ENCODE assay signal across 30 cellular contexts in genomic region chr7:68866136-68866535, GRCh38.
"Had no signal": no experiment of that assay in that cellular context is flagged by ENCODE, and none has a peak within 500 bp of the region (broad histone marks: within the 10 kb centered on the region; RNA-seq: fewer than 3 reads in every experiment).

No MANE protein-coding gene starts in this region.

- ATAC-seq: gastrocnemius medialis; left ventricle myocardium superior; stimulated activated naive CD8-positive, alpha-beta T cell treated with anti-CD3 and anti-CD28 coated beads, Interleukin-15, Interleukin-2, amounts not matched to agents 100 U/mL and 50 U/mL, for 24 hours had no signal

- H3K4me1 ChIP-seq: gastrocnemius medialis, right lobe of liver, uterus had no signal

- H3K9me3 ChIP-seq: gastrocnemius medialis, ovary, right lobe of liver, thoracic aorta, uterus had no signal

- H3K27me3 Mint-ChIP-seq: activated CD4-positive, alpha-beta memory T cell treated with anti-CD3 and anti-CD28 coated beads, Interleukin-2, amount 10 ng/mL, durations not matched to agents 7 days and 5 days; activated CD4-positive, alpha-beta T cell treated with anti-CD3 and anti-CD28 coated beads, Interleukin-2, amount 10 ng/mL, durations not matched to agents 24 days and 14 days; activated naive CD4-positive, alpha-beta T cell treated with anti-CD3 and anti-CD28 coated beads, Interleukin-2, amount 10 ng/mL, durations not matched to agents 7 days and 5 days; activated naive CD8-positive, alpha-beta T cell treated with anti-CD3 and anti-CD28 coated beads, Interleukin-2, amount 10 ng/mL, durations not matched to agents 7 days and 5 days; activated T-cell treated with anti-CD3 and anti-CD28 coated beads, Interleukin-2, amount 50 U/mL, for 24 hours; naive B cell had no signal

- H3K36me3 ChIP-seq: brain microvascular endothelial cell, gastrocnemius medialis, ovary, right lobe of liver, thoracic aorta, uterus, WERI-Rb-1 had no signal

- H3K36me3 Mint-ChIP-seq: activated naive CD4-positive, alpha-beta T cell treated with anti-CD3 and anti-CD28 coated beads, Interleukin-2, amount 10 ng/mL, durations not matched to agents 7 days and 5 days; activated naive CD8-positive, alpha-beta T cell treated with anti-CD3 and anti-CD28 coated beads, Interleukin-2, amount 10 ng/mL, durations not matched to agents 7 days and 5 days; mesothelial cell of epicardium had no signal

- H3K4me1 Mint-ChIP-seq: activated CD4-positive, alpha-beta memory T cell treated with anti-CD3 and anti-CD28 coated beads, Interleukin-2, amount 10 ng/mL, durations not matched to agents 7 days and 5 days; activated CD4-positive, alpha-beta T cell treated with anti-CD3 and anti-CD28 coated beads, Interleukin-2, amount 10 ng/mL, durations not matched to agents 24 days and 14 days; activated naive CD4-positive, alpha-beta T cell treated with anti-CD3 and anti-CD28 coated beads, Interleukin-2, amount 10 ng/mL, durations not matched to agents 7 days and 5 days; activated naive CD8-positive, alpha-beta T cell treated with anti-CD3 and anti-CD28 coated beads, Interleukin-2, amount 10 ng/mL, durations not matched to agents 7 days and 5 days; naive B cell; nephron progenitor cell had no signal

- DNase-seq: activated CD4-positive, alpha-beta memory T cell treated with anti-CD3 and anti-CD28 coated beads, Interleukin-2, amount 10 ng/mL, durations not matched to agents 7 days and 5 days; activated CD4-positive, alpha-beta T cell treated with anti-CD3 and anti-CD28 coated beads, Interleukin-2, amount 10 ng/mL, durations not matched to agents 24 days and 14 days; activated CD4-positive, CD25-positive, alpha-beta regulatory T cell treated with anti-CD3 and anti-CD28 coated beads, Interleukin-2, amount 50 U/mL, for 72 hours; activated CD8-positive, alpha-beta memory T cell treated with anti-CD3 and anti-CD28 coated beads, Interleukin-2, amount 50 U/mL, for 48 hours; activated gamma-delta T cell; activated naive CD4-positive, alpha-beta T cell treated with anti-CD3 and anti-CD28 coated beads, Interleukin-2, amount 10 ng/mL, durations not matched to agents 7 days and 5 days; activated naive CD8-positive, alpha-beta T cell treated with anti-CD3 and anti-CD28 coated beads, Interleukin-2, amount 10 ng/mL, durations not matched to agents 7 days and 5 days; activated T-cell treated with anti-CD3 and anti-CD28 coated beads, Interleukin-2, amount 50 U/mL, for 24 hours; brain microvascular endothelial cell; dorsolateral prefrontal cortex; effector memory CD4-positive, alpha-beta T cell; erythroblast; gastrocnemius medialis; left cardiac atrium; left ventricle myocardium superior; naive B cell; nephron progenitor cell; ovary; right lobe of liver; stimulated activated CD4-positive, alpha-beta T cell treated with anti-CD3 and anti-CD28 coated beads, Interleukin-2, amount 100 ng/mL, for 48 hours; stimulated activated naive CD8-positive, alpha-beta T cell treated with anti-CD3 and anti-CD28 coated beads, Interleukin-15, Interleukin-2, amounts not matched to agents 100 U/mL and 50 U/mL, for 24 hours; T1000; trophoblast cell; uterus; WERI-Rb-1 had no signal

- H3K4me3 ChIP-seq: coronary artery, dorsolateral prefrontal cortex, gastrocnemius medialis, hepatocyte, ovary, right lobe of liver, thoracic aorta, uterus had no signal

- H3K4me3 Mint-ChIP-seq: activated CD4-positive, alpha-beta memory T cell treated with anti-CD3 and anti-CD28 coated beads, Interleukin-2, amount 10 ng/mL, durations not matched to agents 7 days and 5 days; activated CD4-positive, alpha-beta T cell treated with anti-CD3 and anti-CD28 coated beads, Interleukin-2, amount 10 ng/mL, durations not matched to agents 24 days and 14 days; activated naive CD4-positive, alpha-beta T cell treated with anti-CD3 and anti-CD28 coated beads, Interleukin-2, amount 10 ng/mL, durations not matched to agents 7 days and 5 days; activated naive CD8-positive, alpha-beta T cell treated with anti-CD3 and anti-CD28 coated beads, Interleukin-2, amount 10 ng/mL, durations not matched to agents 7 days and 5 days; activated T-cell treated with anti-CD3 and anti-CD28 coated beads, Interleukin-2, amount 50 U/mL, for 24 hours; mesothelial cell of epicardium; naive B cell; nephron progenitor cell had no signal

- H3K4me2 ChIP-seq: hepatocyte had no signal

- H3K27ac ChIP-seq: brain microvascular endothelial cell, coronary artery, dorsolateral prefrontal cortex, gastrocnemius medialis, hepatocyte, ovary, right lobe of liver, thoracic aorta, uterus, WERI-Rb-1 had no signal

- H3K27ac Mint-ChIP-seq: activated CD4-positive, alpha-beta memory T cell treated with anti-CD3 and anti-CD28 coated beads, Interleukin-2, amount 10 ng/mL, durations not matched to agents 7 days and 5 days; activated CD4-positive, alpha-beta T cell treated with anti-CD3 and anti-CD28 coated beads, Interleukin-2, amount 10 ng/mL, durations not matched to agents 24 days and 14 days; activated naive CD4-positive, alpha-beta T cell treated with anti-CD3 and anti-CD28 coated beads, Interleukin-2, amount 10 ng/mL, durations not matched to agents 7 days and 5 days; activated naive CD8-positive, alpha-beta T cell treated with anti-CD3 and anti-CD28 coated beads, Interleukin-2, amount 10 ng/mL, durations not matched to agents 7 days and 5 days; activated T-cell treated with anti-CD3 and anti-CD28 coated beads, Interleukin-2, amount 50 U/mL, for 24 hours; mesothelial cell of epicardium; naive B cell; nephron progenitor cell; progenitor cell of endocrine pancreas had no signal

- H3K79me2 ChIP-seq: hepatocyte had no signal

- H3K27me3 ChIP-seq: brain microvascular endothelial cell, gastrocnemius medialis, ovary, right lobe of liver, uterus had no signal

- H2AFZ ChIP-seq: hepatocyte had no signal
